ENCODE assay signal across 8 cellular contexts in the genomic region with DNA sequence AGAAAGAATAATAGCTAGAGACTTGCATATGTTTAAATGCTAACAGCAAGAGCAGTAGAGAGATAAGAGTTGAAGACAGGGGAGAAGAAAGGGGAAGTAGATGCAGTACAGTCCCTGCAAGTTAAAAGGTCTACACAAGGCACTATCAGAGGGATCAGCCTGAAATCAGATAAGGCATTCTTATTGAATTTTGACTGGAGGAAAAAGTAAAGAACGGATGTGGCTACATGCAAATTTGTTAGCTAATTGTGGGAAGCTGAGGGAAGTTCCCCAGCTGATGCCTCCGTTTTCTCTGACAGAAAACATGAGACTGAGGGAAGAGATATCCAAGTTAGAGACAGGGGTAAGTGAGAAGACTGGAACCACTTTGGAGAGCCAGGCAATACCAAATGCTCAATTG. TPM values are rescaled to one million over a fixed set of nuclear protein-coding genes. Genes with fewer than 3 reads are reported as not detected.
DNase-seq lines count a peak whose midpoint lies in the region; ATAC-seq, FAIRE-seq and TF ChIP-seq lines count a peak whose summit lies in the region.

No MANE protein-coding gene starts in this region.

- H3K4me1 ChIP-seq in DOHH2 (ENCODE audit: control insufficient read depth, low read length) (peaks cover 12% of the 10 kb centered on the region), Peyer's patch (peaks cover 0 to 7% (median 3%) of the 10 kb centered on the region in 4 donors)

- H3K27me3 Mint-ChIP-seq in activated CD4-positive, alpha-beta memory T cell treated with anti-CD3 and anti-CD28 coated beads, Interleukin-2, amount 10 ng/mL, durations not matched to agents 7 days and 5 days, result peaks cover 24% of the 10 kb centered on the region

- H3K36me3 Mint-ChIP-seq in activated CD4-positive, alpha-beta memory T cell treated with anti-CD3 and anti-CD28 coated beads, Interleukin-2, amount 10 ng/mL, durations not matched to agents 7 days and 5 days (ENCODE audit: low read depth), result peaks cover 2% of the 10 kb centered on the region

- CTCF ChIA-PET in activated CD4-positive, alpha-beta memory T cell treated with anti-CD3 and anti-CD28 coated beads, Interleukin-2, amount 10 ng/mL, durations not matched to agents 7 days and 5 days (lab: Charles Lee), result interaction anchor here (1.1 kb wide), 1 partner anchor 13 kb away, joined by 3 read pairs; a partner anchor contains a TSS

- no peak for TF ChIP-seq CTCF in DOHH2 (IDR thresholded peaks at IDR 0.05; ENCODE audit: low read depth, low read length, poor library complexity, severe bottlenecking)
- no peak for TF ChIP-seq CTCF in Peyer's patch (IDR thresholded peaks at IDR 0.05)

- H3K9me3 ChIP-seq in DOHH2 (ENCODE audit: control insufficient read depth, insufficient read depth, low read length), result no peaks in the 10 kb centered on the region
- no peaks in the 10 kb centered on the region for H3K9me3 ChIP-seq in Peyer's patch

- H3K4me2 ChIP-seq in DOHH2 (ENCODE audit: low read length), result peak overlapping the region; percentile 28

- H3K27ac ChIP-seq in DOHH2 (ENCODE audit: low read depth, low read length) (no peak overlapping the region), substantia nigra (ENCODE audit: low read depth, low read length, poor library complexity, severe bottlenecking) (no peak overlapping the region), Peyer's patch (no peak overlapping the region)

- H3K27me3 ChIP-seq in DOHH2 (ENCODE audit: control insufficient read depth, low read length) (no peaks in the 10 kb centered on the region), Peyer's patch (no peaks in the 10 kb centered on the region)

- no peak overlapping the region for H3K4me3 Mint-ChIP-seq in activated CD4-positive, alpha-beta memory T cell treated with anti-CD3 and anti-CD28 coated beads, Interleukin-2, amount 10 ng/mL, durations not matched to agents 7 days and 5 days

- H3K9me2 ChIP-seq in DOHH2 (replicated peaks; ENCODE audit: control insufficient read depth, low read length), result no peaks in the 10 kb centered on the region

- peak; percentile 24 for DNase-seq in activated CD4-positive, alpha-beta memory T cell treated with anti-CD3 and anti-CD28 coated beads, Interleukin-2, amount 10 ng/mL, durations not matched to agents 7 days and 5 days
- no peak for DNase-seq in urothelium cell line (ENCODE audit: low spot score)
- no peak for DNase-seq in substantia nigra (lab: John Stamatoyannopoulos, UW)
- no peak for DNase-seq in Peyer's patch
- DNase-seq in NCI-H526 (lab: John Stamatoyannopoulos, UW), result no peak

- POLR2A ChIA-PET in activated CD4-positive, alpha-beta memory T cell treated with anti-CD3 and anti-CD28 coated beads, Interleukin-2, amount 10 ng/mL, durations not matched to agents 7 days and 5 days (lab: Charles Lee), result interaction anchor here (1.2 kb wide), 1 partner anchor 116 kb away, joined by 3 read pairs; no protein-coding TSS in a partner anchor

- H3K4me1 Mint-ChIP-seq in activated CD4-positive, alpha-beta memory T cell treated with anti-CD3 and anti-CD28 coated beads, Interleukin-2, amount 10 ng/mL, durations not matched to agents 7 days and 5 days, result peaks cover 19% of the 10 kb centered on the region

- no peak overlapping the region for H3K4me3 ChIP-seq in DOHH2 (ENCODE audit: low read length)
- no peak overlapping the region for H3K4me3 ChIP-seq in Peyer's patch

- no peak for TF ChIP-seq POLR2A in Peyer's patch (IDR thresholded peaks at IDR 0.05)

- H3K36me3 ChIP-seq in DOHH2 (ENCODE audit: control insufficient read depth, low read length) (no peaks in the 10 kb centered on the region), Peyer's patch (no peaks in the 10 kb centered on the region)

- H3K27ac Mint-ChIP-seq in activated CD4-positive, alpha-beta memory T cell treated with anti-CD3 and anti-CD28 coated beads, Interleukin-2, amount 10 ng/mL, durations not matched to agents 7 days and 5 days, result no peak overlapping the region

- no peaks in the 10 kb centered on the region for H3F3A ChIP-seq in DOHH2 (ENCODE audit: control insufficient read depth, insufficient read depth)

- ATAC-seq in GM19438 (IDR thresholded peaks at IDR 0.05; ENCODE audit: low read depth, unreplicated experiment) (peak; percentile 87), HG03354 (IDR thresholded peaks at IDR 0.05; ENCODE audit: poor library complexity, severe bottlenecking, unreplicated experiment) (peak; percentile 85)

- no peaks in the 10 kb centered on the region for H3K9me3 Mint-ChIP-seq in activated CD4-positive, alpha-beta memory T cell treated with anti-CD3 and anti-CD28 coated beads, Interleukin-2, amount 10 ng/mL, durations not matched to agents 7 days and 5 days

- H3K79me2 ChIP-seq in DOHH2 (ENCODE audit: control insufficient read depth, low read length), result no peaks in the 10 kb centered on the region

- no peaks in the 10 kb centered on the region for H4K20me1 ChIP-seq in DOHH2 (ENCODE audit: control insufficient read depth, insufficient read depth, low read depth, low read length)

- FAIRE-seq in urothelium cell line (lab: Jason Lieb, UNC), result no peak

RNA-seq across cellular contexts. Expression of a gene that starts 12.9 kb away (rescaled TPM):
- under 1 TPM in 1 of 2 experiments, not detected in 1; 0.15 TPM for total RNA-seq in activated CD4-positive, alpha-beta memory T cell treated with anti-CD3 and anti-CD28 coated beads, Interleukin-2, amount 10 ng/mL, durations not matched to agents 7 days and 5 days
- 10 to 100 TPM; 40.1 to 95.7 (median 71.0) TPM for total RNA-seq in Peyer's patch

RNA-seq across cellular contexts. Expression of a gene that starts 35.4 kb away (rescaled TPM):
- not detected for total RNA-seq in activated CD4-positive, alpha-beta memory T cell treated with anti-CD3 and anti-CD28 coated beads, Interleukin-2, amount 10 ng/mL, durations not matched to agents 7 days and 5 days
- total RNA-seq in Peyer's patch, result not detected

Comparison
In these comparisons a context has a peak if more than half of its experiments do, and no peak if none do; other contexts are left out.
1. RNA of a gene that starts 12.9 kb away (total RNA-seq): 40.1 to 95.7 TPM in Peyer's patch; 0.15 TPM in activated CD4-positive, alpha-beta memory T cell treated with anti-CD3 and anti-CD28 coated beads, Interleukin-2, amount 10 ng/mL, durations not matched to agents 7 days and 5 days; every median in the first group is over 10 times any median in the second.